Comparison of ENCODE assay signal across 23 cellular contexts in genomic region chr2:27914793-27915175, GRCh38. TPM values are rescaled to one million over a fixed set of nuclear protein-coding genes. Genes with fewer than 3 reads are reported as not detected.
A peak's percentile ranks its signal among the peaks of the same experiment; 100 is the strongest.
DNase-seq lines count a peak whose midpoint lies in the region; ATAC-seq and TF ChIP-seq lines count a peak whose summit lies in the region.
"Had no signal": no experiment of that assay in that cellular context is flagged by ENCODE, and none has a peak within 500 bp of the region (broad histone marks: within the 10 kb centered on the region; RNA-seq: fewer than 3 reads in every experiment).

No MANE protein-coding gene starts in this region.

- H3K9me3 ChIP-seq in right cardiac atrium (ENCODE audit: control insufficient read depth, low read length) (no peaks in the 10 kb centered on the region), sigmoid colon (no peaks in the 10 kb centered on the region), osteoblast (ENCODE audit: low read depth, low read length) (no peaks in the 10 kb centered on the region)
- H3K9me3 ChIP-seq: ascending aorta had no signal

- H3K4me2 ChIP-seq in osteoblast (ENCODE audit: insufficient read depth, low read length): no peak overlapping the region
- H3K4me2 ChIP-seq: GM23338, neural progenitor cell had no signal

- H3K27me3 Mint-ChIP-seq in activated CD4-positive, alpha-beta memory T cell treated with anti-CD3 and anti-CD28 coated beads, Interleukin-2, amount 10 ng/mL, durations not matched to agents 7 days and 5 days: no peaks in the 10 kb centered on the region
- H3K27me3 Mint-ChIP-seq: activated CD4-positive, alpha-beta T cell treated with anti-CD3 and anti-CD28 coated beads, Interleukin-2, amount 10 ng/mL, durations not matched to agents 7 days and 5 days; stimulated activated memory B cell treated with anti-CD40 and anti-IgM and Interleukin-4, amounts not matched to agents 10 μg/mL and 1 μg/mL and 100 μg/mL, for 72 hours had no signal

- no peaks in the 10 kb centered on the region for H3K9me3 Mint-ChIP-seq in activated CD4-positive, alpha-beta memory T cell treated with anti-CD3 and anti-CD28 coated beads, Interleukin-2, amount 10 ng/mL, durations not matched to agents 7 days and 5 days
- H3K9me3 Mint-ChIP-seq: activated CD4-positive, alpha-beta T cell treated with anti-CD3 and anti-CD28 coated beads, Interleukin-2, amount 10 ng/mL, durations not matched to agents 7 days and 5 days; GM23338; neural progenitor cell; stimulated activated memory B cell treated with anti-CD40 and anti-IgM and Interleukin-4, amounts not matched to agents 10 μg/mL and 1 μg/mL and 100 μg/mL, for 72 hours had no signal

- ATAC-seq in Right ventricle myocardium superior (ENCODE audit: poor library complexity) (peak; percentile 14), right cardiac atrium (no peak)
- ATAC-seq: GM23338 had no signal

- H3K27ac Mint-ChIP-seq in activated CD4-positive, alpha-beta memory T cell treated with anti-CD3 and anti-CD28 coated beads, Interleukin-2, amount 10 ng/mL, durations not matched to agents 7 days and 5 days: no peak overlapping the region
- H3K27ac Mint-ChIP-seq: activated CD4-positive, alpha-beta T cell treated with anti-CD3 and anti-CD28 coated beads, Interleukin-2, amount 10 ng/mL, durations not matched to agents 7 days and 5 days; GM23338; neural progenitor cell; stimulated activated memory B cell treated with anti-CD40 and anti-IgM and Interleukin-4, amounts not matched to agents 10 μg/mL and 1 μg/mL and 100 μg/mL, for 72 hours had no signal

- no peak overlapping the region for H2AFZ ChIP-seq in osteoblast (ENCODE audit: low read length)
- H2AFZ ChIP-seq: GM23338, neural progenitor cell had no signal

- no peak for TF ChIP-seq CTCF in sigmoid colon (IDR thresholded peaks at IDR 0.05)
- TF ChIP-seq CTCF in RWPE1 (conservative IDR thresholded peaks at IDR 0.05; ENCODE audit: low read depth): no peak
- TF ChIP-seq CTCF in osteoblast (IDR thresholded peaks at IDR 0.05; ENCODE audit: extremely low read depth, low read depth, low read length): no peak

- H3K4me1 Mint-ChIP-seq in activated CD4-positive, alpha-beta memory T cell treated with anti-CD3 and anti-CD28 coated beads, Interleukin-2, amount 10 ng/mL, durations not matched to agents 7 days and 5 days: peaks cover 6% of the 10 kb centered on the region
- H3K4me1 Mint-ChIP-seq: GM23338, neural progenitor cell had no signal

- DNase-seq in Right ventricle myocardium superior (no peak), cardiac septum (ENCODE audit: low spot score) (no peak), right cardiac atrium (no peak), sigmoid colon (no peak), RWPE1 (ENCODE audit: low spot score) (no peak), osteoblast (ENCODE audit: insufficient read length, low spot score, missing footprints) (no peak), posterior vena cava (ENCODE audit: low spot score) (no peak)
- DNase-seq in activated CD4-positive, alpha-beta memory T cell treated with anti-CD3 and anti-CD28 coated beads, Interleukin-2, amount 10 ng/mL, durations not matched to agents 7 days and 5 days: no peak
- DNase-seq: activated CD4-positive, alpha-beta T cell treated with anti-CD3 and anti-CD28 coated beads, Interleukin-2, amount 10 ng/mL, durations not matched to agents 7 days and 5 days; activated naive CD4-positive, alpha-beta T cell; activated T-cell treated with anti-CD3 and anti-CD28 coated beads for 4 hours; effector memory CD4-positive, alpha-beta T cell; islet precursor cell; midbrain; NCI-H1417 treated with DMSO at 0.1 percent for 48 hours; NCI-H748 treated with DMSO at 0.1 percent for 48 hours; SIG-M5; T-helper 1 cell had no signal

- no peaks in the 10 kb centered on the region for H4K20me1 ChIP-seq in osteoblast (ENCODE audit: insufficient read depth, low read length)

- H3K27ac ChIP-seq in right cardiac atrium (ENCODE audit: low read length): peak overlapping the region; percentile 52
- peak overlapping the region; percentile 75 to 83 (median 81) for H3K27ac ChIP-seq in sigmoid colon
- no peak overlapping the region for H3K27ac ChIP-seq in RWPE1
- H3K27ac ChIP-seq in osteoblast (ENCODE audit: low read depth, low read length): no peak overlapping the region
- H3K27ac ChIP-seq: C4-2B, neural progenitor cell had no signal

- H3K36me3 ChIP-seq in sigmoid colon (no peaks in the 10 kb centered on the region), osteoblast (ENCODE audit: insufficient read depth, low read length) (no peaks in the 10 kb centered on the region)
- H3K36me3 ChIP-seq: ascending aorta, neural progenitor cell had no signal

- peaks cover 4% of the 10 kb centered on the region for H3K79me2 ChIP-seq in osteoblast (ENCODE audit: insufficient read depth, low read length)

- CTCF ChIA-PET in RWPE1 (lab: Yijun Ruan, JAX): interaction anchor here (1.1 kb wide), 1 partner anchor 9 kb away, joined by 5 read pairs; no protein-coding TSS in a partner anchor
- CTCF ChIA-PET in activated CD4-positive, alpha-beta memory T cell treated with anti-CD3 and anti-CD28 coated beads, Interleukin-2, amount 10 ng/mL, durations not matched to agents 7 days and 5 days (lab: Charles Lee): interaction anchor here (1.0 kb wide), 1 partner anchor 161 kb away, joined by 3 read pairs; no protein-coding TSS in a partner anchor

- intact Hi-C loops in Right ventricle myocardium superior (cut with DNase I) (no loop called here), cardiac septum (cut with DNase I) (no loop called here), right cardiac atrium (cut with DNase I) (no loop called here), sigmoid colon (cut with DNase I) (loop anchor here (2.0 kb wide), 2 partner anchors 24 to 476 kb away; partner anchors contain the start of genes BABAM2 and RBKS), posterior vena cava (cut with DNase I) (no loop called here)

- peaks cover 27% of the 10 kb centered on the region for H3K36me3 Mint-ChIP-seq in activated CD4-positive, alpha-beta memory T cell treated with anti-CD3 and anti-CD28 coated beads, Interleukin-2, amount 10 ng/mL, durations not matched to agents 7 days and 5 days (ENCODE audit: low read depth)
- H3K36me3 Mint-ChIP-seq: neural progenitor cell had no signal

- no peak overlapping the region for H3K4me3 Mint-ChIP-seq in activated CD4-positive, alpha-beta memory T cell treated with anti-CD3 and anti-CD28 coated beads, Interleukin-2, amount 10 ng/mL, durations not matched to agents 7 days and 5 days
- H3K4me3 Mint-ChIP-seq: activated CD4-positive, alpha-beta T cell treated with anti-CD3 and anti-CD28 coated beads, Interleukin-2, amount 10 ng/mL, durations not matched to agents 7 days and 5 days; GM23338; neural progenitor cell; stimulated activated memory B cell treated with anti-CD40 and anti-IgM and Interleukin-4, amounts not matched to agents 10 μg/mL and 1 μg/mL and 100 μg/mL, for 72 hours had no signal

- H3K4me1 ChIP-seq in right cardiac atrium (ENCODE audit: control insufficient read depth, insufficient read depth, low read length) (peaks cover 2% of the 10 kb centered on the region), sigmoid colon (peaks cover 0 to 36% (median 33%) of the 10 kb centered on the region in 4 donors), osteoblast (ENCODE audit: insufficient read depth, low read length) (peaks cover 10% of the 10 kb centered on the region)
- H3K4me1 ChIP-seq: neural progenitor cell had no signal

- H3K4me3 ChIP-seq in right cardiac atrium (ENCODE audit: low read length): no peak overlapping the region
- H3K4me3 ChIP-seq in sigmoid colon: no peak overlapping the region
- no peak overlapping the region for H3K4me3 ChIP-seq in osteoblast (ENCODE audit: insufficient read depth, low read length)
- H3K4me3 ChIP-seq: ascending aorta, GM23338, neural progenitor cell had no signal

- POLR2A ChIA-PET in RWPE1 (lab: Yijun Ruan, JAX; ENCODE audit: low non-redundant PET): no interaction called here
- POLR2A ChIA-PET in activated CD4-positive, alpha-beta memory T cell treated with anti-CD3 and anti-CD28 coated beads, Interleukin-2, amount 10 ng/mL, durations not matched to agents 7 days and 5 days (lab: Charles Lee): no interaction called here

- H3K27me3 ChIP-seq in right cardiac atrium (ENCODE audit: control insufficient read depth, insufficient read depth): no peaks in the 10 kb centered on the region
- H3K27me3 ChIP-seq in sigmoid colon: no peaks in the 10 kb centered on the region
- no peaks in the 10 kb centered on the region for H3K27me3 ChIP-seq in osteoblast (ENCODE audit: insufficient read depth, low read length)
- H3K27me3 ChIP-seq: ascending aorta, neural progenitor cell had no signal

- no peak for TF ChIP-seq EP300 in sigmoid colon (IDR thresholded peaks at IDR 0.05)

- no peak for TF ChIP-seq POLR2A in sigmoid colon (IDR thresholded peaks at IDR 0.05)

RNA-seq across cellular contexts. Expression of gene BABAM2, which starts 24.3 kb away (rescaled TPM):
- total RNA-seq in Right ventricle myocardium superior (51.3 TPM), cardiac septum (63.4 TPM), right cardiac atrium (10 to 100 TPM; 63.8 to 65.2 (median 64.2) TPM), sigmoid colon (10 to 100 TPM; 24.4 to 52.3 (median 31.2) TPM), osteoblast (42.0 and 45.4 TPM in 2 replicates), posterior vena cava (10 to 100 TPM; 39.1 to 43.1 TPM)
- polyA plus RNA-seq in right cardiac atrium (45.2 TPM), sigmoid colon (10 to 100 TPM; 22.9 to 25.2 (median 25.0) TPM)
- total RNA-seq in activated CD4-positive, alpha-beta memory T cell treated with anti-CD3 and anti-CD28 coated beads, Interleukin-2, amount 10 ng/mL, durations not matched to agents 7 days and 5 days: 10 to 100 TPM; 51.4 to 56.6 TPM

RNA-seq across cellular contexts. Expression of gene RBKS, which starts 24.6 kb away (rescaled TPM):
- total RNA-seq in Right ventricle myocardium superior (4.2 TPM), cardiac septum (3.9 TPM), right cardiac atrium (1 to 10 TPM; 1.4 to 3.9 (median 2.6) TPM), sigmoid colon (1 to 10 TPM in 3 of 4 donors, under 1 TPM in 1; 0.55 to 3.1 (median 1.9) TPM), osteoblast (1.1 and 2.1 TPM in 2 replicates), posterior vena cava (1 to 10 TPM; 1.5 TPM)
- polyA plus RNA-seq in right cardiac atrium (3.4 TPM), sigmoid colon (10 to 100 TPM in 2 of 3 donors, 1 to 10 TPM in 1; 5.1 to 28.0 (median 13.2) TPM)
- 1 to 10 TPM; 2.2 to 2.8 TPM for total RNA-seq in activated CD4-positive, alpha-beta memory T cell treated with anti-CD3 and anti-CD28 coated beads, Interleukin-2, amount 10 ng/mL, durations not matched to agents 7 days and 5 days
- total RNA-seq: ascending aorta had no signal

Comparison
In these comparisons a context has a peak if more than half of its experiments do, and no peak if none do; other contexts are left out.
1. H3K27ac ChIP-seq: peak in right cardiac atrium (single experiment) and sigmoid colon (4 of 4); none in RWPE1 (single experiment) and osteoblast (single experiment).